In genomic region chr14:51290132-51290531, GRCh38 we compare ENCODE assay signal across 7 cellular contexts.
"Had no signal": no experiment of that assay in that cellular context is flagged by ENCODE, and none has a peak within 500 bp of the region (broad histone marks: within the 10 kb centered on the region; RNA-seq: fewer than 3 reads in every experiment).

No MANE protein-coding gene starts in this region.

- DNase-seq: GDM1, GF-D8 had no signal

- FAIRE-seq: G401.6, GM12878, GM12891, GM12892, GM18507 had no signal

- ATAC-seq: GM12878 had no signal

- H3K4me3 ChIP-seq: GM12878 had no signal
